8 cellular contexts compared by ENCODE assay signal in genomic region chr2:200466703-200467418, GRCh38. TPM values are rescaled to one million over a fixed set of nuclear protein-coding genes. Genes with fewer than 3 reads are reported as not detected.
DNase-seq lines count a peak whose midpoint lies in the region; ATAC-seq and TF ChIP-seq lines count a peak whose summit lies in the region.

No MANE protein-coding gene starts in this region.

- H3K27ac Mint-ChIP-seq in IgD-negative memory B cell (peak overlapping the region in 2 of 3 donors; percentile 46 to 72), glutamatergic neuron (ENCODE audit: unreplicated experiment) (no peak overlapping the region)
- peak overlapping the region; percentile 88 for H3K27ac Mint-ChIP-seq in activated naive CD8-positive, alpha-beta T cell treated with anti-CD3 and anti-CD28 coated beads for 36 hours

- peaks cover 1% of the 10 kb centered on the region for H3K27me3 Mint-ChIP-seq in IgD-negative memory B cell
- no peaks in the 10 kb centered on the region for H3K27me3 Mint-ChIP-seq in activated naive CD8-positive, alpha-beta T cell treated with anti-CD3 and anti-CD28 coated beads for 36 hours
- peaks cover 4% of the 10 kb centered on the region for H3K27me3 Mint-ChIP-seq in glutamatergic neuron (ENCODE audit: unreplicated experiment)

- peak overlapping the region in 1 of 3 donors; percentile 22 for H3K27ac ChIP-seq in right lobe of liver
- peak overlapping the region in 4 of 5 donors; percentile 30 to 73 (median 48) for H3K27ac ChIP-seq in stomach

- TF ChIP-seq CTCF in right lobe of liver (IDR thresholded peaks at IDR 0.05) (no peak), stomach (IDR thresholded peaks at IDR 0.05) (no peak), glutamatergic neuron (IDR thresholded peaks at IDR 0.05; ENCODE audit: partially characterized antibody, unreplicated experiment) (no peak)

- DNase-seq in activated naive CD8-positive, alpha-beta T cell treated with anti-CD3 and anti-CD28 coated beads for 36 hours = peak; percentile 49
- DNase-seq in right lobe of liver (no peak), stomach (no peak), NK-92 (lab: John Stamatoyannopoulos, UW; ENCODE audit: unreplicated experiment) (no peak), glutamatergic neuron (no peak)

- 46% methylated on average over 7 of the region's 8 CpGs for WGBS in right lobe of liver (ENCODE audit: insufficient coverage, low coverage, low lambda C conversion rate, missing lambda C conversion rate)
- WGBS in stomach, 5 donors = 63 to 78% (median 73%) methylated on average over 8 of the region's 8 CpGs

- H3K9me3 ChIP-seq in right lobe of liver = no peaks in the 10 kb centered on the region
- no peaks in the 10 kb centered on the region for H3K9me3 ChIP-seq in stomach

- no peaks in the 10 kb centered on the region for H3K27me3 ChIP-seq in right lobe of liver
- H3K27me3 ChIP-seq in stomach = no peaks in the 10 kb centered on the region

- H3K4me3 ChIP-seq in right lobe of liver (no peak overlapping the region), stomach (no peak overlapping the region)

- H3K4me3 Mint-ChIP-seq in IgD-negative memory B cell (peak overlapping the region in 2 of 4 donors; percentile 59 to 79), glutamatergic neuron (ENCODE audit: unreplicated experiment) (no peak overlapping the region)
- peak overlapping the region; percentile 67 for H3K4me3 Mint-ChIP-seq in activated naive CD8-positive, alpha-beta T cell treated with anti-CD3 and anti-CD28 coated beads for 36 hours

- H3K36me3 Mint-ChIP-seq in IgD-negative memory B cell = no peaks in the 10 kb centered on the region
- H3K36me3 Mint-ChIP-seq in activated naive CD8-positive, alpha-beta T cell treated with anti-CD3 and anti-CD28 coated beads for 36 hours = peaks cover 2% of the 10 kb centered on the region
- no peaks in the 10 kb centered on the region for H3K36me3 Mint-ChIP-seq in glutamatergic neuron (ENCODE audit: unreplicated experiment)

- TF ChIP-seq EP300 in stomach (IDR thresholded peaks at IDR 0.05) = no peak

- H3K4me1 ChIP-seq in right lobe of liver (peaks cover 0 to 8% (median 0%) of the 10 kb centered on the region in 4 donors), stomach (peaks cover 0 to 12% (median 0%) of the 10 kb centered on the region in 4 donors)

- TF ChIP-seq POLR2A in right lobe of liver (IDR thresholded peaks at IDR 0.05) (no peak), stomach (IDR thresholded peaks at IDR 0.05) (no peak)

- H3K4me1 Mint-ChIP-seq in IgD-negative memory B cell (peaks cover 7 to 15% (median 9%) of the 10 kb centered on the region in 3 donors), glutamatergic neuron (ENCODE audit: low read depth, unreplicated experiment) (peaks cover 9% of the 10 kb centered on the region)
- peaks cover 59% of the 10 kb centered on the region for H3K4me1 Mint-ChIP-seq in activated naive CD8-positive, alpha-beta T cell treated with anti-CD3 and anti-CD28 coated beads for 36 hours

- intact Hi-C loops in right lobe of liver (cut with DNase I) (no loop called here), stomach (cut with DNase I; ENCODE audit: low total_unique reads) (loop anchor here (10.0 kb wide), 1 partner anchor 152 kb away; no protein-coding TSS in a partner anchor)

- peak; percentile 45 to 49 (median 47) for ATAC-seq in right lobe of liver
- ATAC-seq in HG03045 (IDR thresholded peaks at IDR 0.05; ENCODE audit: unreplicated experiment) = no peak
- ATAC-seq in HG02642 (IDR thresholded peaks at IDR 0.05; ENCODE audit: poor library complexity, unreplicated experiment) = no peak

- H3K36me3 ChIP-seq in right lobe of liver (peaks cover 3 to 53% (median 20%) of the 10 kb centered on the region in 4 donors), stomach (peaks cover 10 to 81% (median 63%) of the 10 kb centered on the region in 4 donors)

- H3K9me3 Mint-ChIP-seq in IgD-negative memory B cell (no peaks in the 10 kb centered on the region), glutamatergic neuron (ENCODE audit: unreplicated experiment) (no peaks in the 10 kb centered on the region)
- H3K9me3 Mint-ChIP-seq in activated naive CD8-positive, alpha-beta T cell treated with anti-CD3 and anti-CD28 coated beads for 36 hours = no peaks in the 10 kb centered on the region

RNA-seq across cellular contexts. Expression of gene KCTD18, which starts 43.0 kb away (rescaled TPM):
- polyA plus RNA-seq in IgD-negative memory B cell (22.2 TPM), stomach (10 to 100 TPM in 2 of 3 donors, 1 to 10 TPM in 1; 7.2 to 17.9 (median 10.6) TPM)
- 10 to 100 TPM; 17.7 to 18.9 TPM for total RNA-seq in activated naive CD8-positive, alpha-beta T cell treated with anti-CD3 and anti-CD28 coated beads for 36 hours
- total RNA-seq in right lobe of liver (10 to 100 TPM in 1 of 6 experiments, 1 to 10 TPM in 5; 6.2 to 16.7 (median 7.3) TPM), stomach (10 to 100 TPM in 4 of 5 donors, 1 to 10 TPM in 1; 1.2 to 22.9 (median 15.4) TPM), glutamatergic neuron (ENCODE audit: unreplicated experiment) (4.7 TPM)

RNA-seq across cellular contexts. Expression of gene SGO2, which starts 59.1 kb away (rescaled TPM):
- polyA plus RNA-seq in IgD-negative memory B cell (3.5 TPM), stomach (1 to 10 TPM in 2 of 3 donors, under 1 TPM in 1; 0.92 to 1.3 (median 1.1) TPM)
- total RNA-seq in activated naive CD8-positive, alpha-beta T cell treated with anti-CD3 and anti-CD28 coated beads for 36 hours = 10 to 100 TPM; 36.9 to 37.6 TPM
- total RNA-seq in right lobe of liver (1 to 10 TPM in 2 of 6 experiments, under 1 TPM in 4; 0.37 to 1.8 (median 0.92) TPM), stomach (1 to 10 TPM in 4 of 5 donors, under 1 TPM in 1; 0.58 to 6.7 (median 3.7) TPM), glutamatergic neuron (ENCODE audit: unreplicated experiment) (6.6 TPM)

Comparison
In these comparisons a context has a peak if more than half of its experiments do, and no peak if none do; other contexts are left out.
1. ATAC-seq: peak in right lobe of liver (4 of 4); none in HG03045 (single experiment) and HG02642 (single experiment).